In genomic region chr7:87475359-87476178, GRCh38 we compare ENCODE assay signal across 9 cellular contexts. TPM values are rescaled to one million over a fixed set of nuclear protein-coding genes. Genes with fewer than 3 reads are reported as not detected.
A peak's percentile ranks its signal among the peaks of the same experiment; 100 is the strongest.
DNase-seq lines count a peak whose midpoint lies in the region; ATAC-seq lines count a peak whose summit lies in the region.
"Had no signal": no experiment of that assay in that cellular context is flagged by ENCODE, and none has a peak within 500 bp of the region (broad histone marks: within the 10 kb centered on the region; RNA-seq: fewer than 3 reads in every experiment).

Gene ABCB4 (minus strand): TSS chr7:87475680. CDS start chr7:87475465, 215 bp downstream.

- peaks cover 45% of the 10 kb centered on the region for H3K27me3 Mint-ChIP-seq in activated naive CD8-positive, alpha-beta T cell treated with anti-CD3 and anti-CD28 coated beads, Interleukin-2, amount 10 ng/mL, durations not matched to agents 7 days and 5 days

- no peaks in the 10 kb centered on the region for H3K9me3 Mint-ChIP-seq in activated naive CD8-positive, alpha-beta T cell treated with anti-CD3 and anti-CD28 coated beads, Interleukin-2, amount 10 ng/mL, durations not matched to agents 7 days and 5 days

- H3K4me1 Mint-ChIP-seq in activated naive CD8-positive, alpha-beta T cell treated with anti-CD3 and anti-CD28 coated beads, Interleukin-2, amount 10 ng/mL, durations not matched to agents 7 days and 5 days, result peaks cover 1% of the 10 kb centered on the region

- no peak within 1 kb of the TSS for H3K27ac Mint-ChIP-seq in activated naive CD8-positive, alpha-beta T cell treated with anti-CD3 and anti-CD28 coated beads, Interleukin-2, amount 10 ng/mL, durations not matched to agents 7 days and 5 days

- peak within 1 kb of the TSS; percentile 44 for H3K4me3 Mint-ChIP-seq in activated naive CD8-positive, alpha-beta T cell treated with anti-CD3 and anti-CD28 coated beads, Interleukin-2, amount 10 ng/mL, durations not matched to agents 7 days and 5 days

- no peak within 1 kb of the TSS for H3K27ac ChIP-seq in effector memory CD4-positive, alpha-beta T cell (ENCODE audit: insufficient read depth, low read length, poor library complexity, severe bottlenecking)

- H3K4me3 ChIP-seq in effector memory CD4-positive, alpha-beta T cell (ENCODE audit: insufficient read depth, low read depth, low read length, poor library complexity, severe bottlenecking), result no peak within 1 kb of the TSS
- H3K4me3 ChIP-seq: HAP-1 had no signal

- POLR2A ChIA-PET in activated naive CD8-positive, alpha-beta T cell treated with anti-CD3 and anti-CD28 coated beads, Interleukin-2, amount 10 ng/mL, durations not matched to agents 7 days and 5 days (lab: Charles Lee), result no interaction called here

- DNase-seq in stimulated activated CD4-positive, alpha-beta T cell treated with anti-CD3 and anti-CD28 coated beads, Interleukin-1b, Interleukin-23, amount 100 ng/mL, for 48 hours, result peak; percentile 1
- DNase-seq in stimulated activated CD4-positive, alpha-beta T cell treated with anti-CD3 and anti-CD28 coated beads, Interleukin-4, amount 100 ng/mL, for 4 hours, result no peak
- no peak for DNase-seq in activated naive CD8-positive, alpha-beta T cell treated with anti-CD3 and anti-CD28 coated beads, Interleukin-2, amount 10 ng/mL, durations not matched to agents 7 days and 5 days
- DNase-seq in iPS-NIHi7 (ENCODE audit: extremely low spot score) (peak; percentile 31), GOT3 (lab: John Stamatoyannopoulos, UW) (no peak)
- peak; percentile 10 for DNase-seq in stimulated activated naive CD8-positive, alpha-beta T cell treated with anti-CD3 and anti-CD28 coated beads, Interleukin-15, Interleukin-2, amounts not matched to agents 100 U/mL and 50 U/mL, for 24 hours
- no peak for DNase-seq in effector memory CD4-positive, alpha-beta T cell

- H3K4me1 ChIP-seq in effector memory CD4-positive, alpha-beta T cell (ENCODE audit: control insufficient read depth, insufficient read depth, low read length, poor library complexity, severe bottlenecking), result peaks cover 3% of the 10 kb centered on the region

- H3K9me3 ChIP-seq in effector memory CD4-positive, alpha-beta T cell (ENCODE audit: control insufficient read depth, low read length), result no peaks in the 10 kb centered on the region
- H3K9me3 ChIP-seq: HAP-1 had no signal

- no peaks in the 10 kb centered on the region for H3K36me3 Mint-ChIP-seq in activated naive CD8-positive, alpha-beta T cell treated with anti-CD3 and anti-CD28 coated beads, Interleukin-2, amount 10 ng/mL, durations not matched to agents 7 days and 5 days

- peaks cover 7% of the 10 kb centered on the region for H3K27me3 ChIP-seq in effector memory CD4-positive, alpha-beta T cell (replicated peaks; ENCODE audit: control insufficient read depth, insufficient read depth, low read length, poor library complexity, severe bottlenecking)

- no peaks in the 10 kb centered on the region for H3K36me3 ChIP-seq in effector memory CD4-positive, alpha-beta T cell (ENCODE audit: control insufficient read depth, insufficient read depth, low read length)
- H3K36me3 ChIP-seq: HAP-1 had no signal

- ATAC-seq in HG02970 (IDR thresholded peaks at IDR 0.05; ENCODE audit: low FRiP score, unreplicated experiment), result peak; percentile 10
- peak; percentile 39 for ATAC-seq in activated naive CD8-positive, alpha-beta T cell treated with anti-CD3 and anti-CD28 coated beads, Interleukin-2, amount 10 ng/mL, durations not matched to agents 7 days and 5 days (ENCODE audit: low read depth)
- no peak for ATAC-seq in stimulated activated naive CD8-positive, alpha-beta T cell treated with anti-CD3 and anti-CD28 coated beads, Interleukin-15, Interleukin-2, amounts not matched to agents 100 U/mL and 50 U/mL, for 24 hours

RNA-seq across cellular contexts. Expression of gene ABCB4, which starts in this region (rescaled TPM):
- total RNA-seq in activated naive CD8-positive, alpha-beta T cell treated with anti-CD3 and anti-CD28 coated beads, Interleukin-2, amount 10 ng/mL, durations not matched to agents 7 days and 5 days, result under 1 TPM in 1 of 2 experiments, not detected in 1; 0.54 TPM

Comparison
In these comparisons a context has a peak if more than half of its experiments do, and no peak if none do; other contexts are left out.
1. DNase-seq: peak in stimulated activated CD4-positive, alpha-beta T cell treated with anti-CD3 and anti-CD28 coated beads, Interleukin-1b, Interleukin-23, amount 100 ng/mL, for 48 hours (single experiment), iPS-NIHi7 (single experiment) and stimulated activated naive CD8-positive, alpha-beta T cell treated with anti-CD3 and anti-CD28 coated beads, Interleukin-15, Interleukin-2, amounts not matched to agents 100 U/mL and 50 U/mL, for 24 hours (single experiment); none in stimulated activated CD4-positive, alpha-beta T cell treated with anti-CD3 and anti-CD28 coated beads, Interleukin-4, amount 100 ng/mL, for 4 hours (0 of 2), activated naive CD8-positive, alpha-beta T cell treated with anti-CD3 and anti-CD28 coated beads, Interleukin-2, amount 10 ng/mL, durations not matched to agents 7 days and 5 days (single experiment), effector memory CD4-positive, alpha-beta T cell (0 of 3) and GOT3 (single experiment).
2. Peak in ATAC-seq in activated naive CD8-positive, alpha-beta T cell treated with anti-CD3 and anti-CD28 coated beads, Interleukin-2, amount 10 ng/mL, durations not matched to agents 7 days and 5 days; RNA of the gene not detected or under 1 TPM.